ENCODE assay signal across 34 cellular contexts in genomic region chr4:129143359-129143758, GRCh38.
"Had no signal": no experiment of that assay in that cellular context is flagged by ENCODE, and none has a peak within 500 bp of the region (broad histone marks: within the 10 kb centered on the region; RNA-seq: fewer than 3 reads in every experiment).

No MANE protein-coding gene starts in this region.

- FAIRE-seq: endometrium had no signal

- H3K9me3 Mint-ChIP-seq: activated B cell treated with CpG ODN at 0.5 μM for 24 hours; activated CD4-positive, alpha-beta memory T cell treated with anti-CD3 and anti-CD28 coated beads for 36 hours; activated CD4-positive, alpha-beta T cell treated with anti-CD3 and anti-CD28 coated beads, Interleukin-2, amount 10 ng/mL, durations not matched to agents 24 days and 14 days; activated naive CD4-positive, alpha-beta T cell treated with anti-CD3 and anti-CD28 coated beads for 36 hours; activated naive CD4-positive, alpha-beta T cell treated with anti-CD3 and anti-CD28 coated beads, Interleukin-2, amount 50 U/mL, for 24 hours; activated naive CD8-positive, alpha-beta T cell treated with anti-CD3 and anti-CD28 coated beads for 36 hours; activated naive CD8-positive, alpha-beta T cell treated with anti-CD3 and anti-CD28 coated beads, Interleukin-2, amount 50 U/mL, for 24 hours; activated T-helper 1 cell treated with anti-CD3 and anti-CD28 coated beads, Interleukin-12 subunit alpha, Interleukin-12 subunit beta, Interleukin-2, Interleukin-4 antibody, amounts not matched to agents 30 ng/mL and 10 ng/mL and 1 ng/mL, durations not matched to agents 14 hours and 24 hours and 36 hours; activated T-helper 2 cell treated with anti-CD3 and anti-CD28 coated beads, Interferon-gamma antibody, Interleukin-2, Interleukin-4, amounts not matched to agents 10 μg/mL and 5 μg/mL and 100 μg/mL, durations not matched to agents 14 hours and 24 hours and 36 hours; brain; T-helper 2 cell treated with Interferon-gamma antibody and Interleukin-4, amounts not matched to agents 5 μg/mL and 100 μg/mL, for 36 hours had no signal

- H3K27ac ChIP-seq: ascending aorta, breast epithelium, cardiac muscle cell, colonic mucosa, gastroesophageal sphincter, heart right ventricle, WERI-Rb-1 had no signal

- H3K36me3 Mint-ChIP-seq: activated CD4-positive, alpha-beta memory T cell treated with anti-CD3 and anti-CD28 coated beads for 36 hours; activated CD8-positive, alpha-beta memory T cell treated with anti-CD3 and anti-CD28 coated beads, Interleukin-2, amount 10 ng/mL, durations not matched to agents 7 days and 5 days; activated naive CD4-positive, alpha-beta T cell treated with anti-CD3 and anti-CD28 coated beads, Interleukin-2, amount 50 U/mL, for 24 hours; activated naive CD8-positive, alpha-beta T cell treated with anti-CD3 and anti-CD28 coated beads for 36 hours; brain had no signal

- H3K4me3 Mint-ChIP-seq: activated B cell treated with CpG ODN at 0.5 μM for 24 hours; activated CD4-positive, alpha-beta memory T cell treated with anti-CD3 and anti-CD28 coated beads for 36 hours; activated CD4-positive, alpha-beta T cell treated with anti-CD3 and anti-CD28 coated beads, Interleukin-2, amount 10 ng/mL, durations not matched to agents 24 days and 14 days; activated CD8-positive, alpha-beta memory T cell treated with anti-CD3 and anti-CD28 coated beads, Interleukin-2, amount 10 ng/mL, durations not matched to agents 7 days and 5 days; activated CD8-positive, alpha-beta T cell treated with anti-CD3 and anti-CD28 coated beads, Interleukin-2, amount 10 ng/mL, durations not matched to agents 7 days and 5 days; activated naive CD4-positive, alpha-beta T cell treated with anti-CD3 and anti-CD28 coated beads for 36 hours; activated naive CD4-positive, alpha-beta T cell treated with anti-CD3 and anti-CD28 coated beads, Interleukin-2, amount 50 U/mL, for 24 hours; activated naive CD8-positive, alpha-beta T cell treated with anti-CD3 and anti-CD28 coated beads for 36 hours; activated naive CD8-positive, alpha-beta T cell treated with anti-CD3 and anti-CD28 coated beads, Interleukin-2, amount 50 U/mL, for 24 hours; activated T-helper 1 cell treated with anti-CD3 and anti-CD28 coated beads, Interleukin-12 subunit alpha, Interleukin-12 subunit beta, Interleukin-2, Interleukin-4 antibody, amounts not matched to agents 30 ng/mL and 10 ng/mL and 1 ng/mL, durations not matched to agents 14 hours and 24 hours and 36 hours; brain; T-helper 17 cell; T-helper 2 cell treated with Interferon-gamma antibody and Interleukin-4, amounts not matched to agents 5 μg/mL and 100 μg/mL, for 36 hours had no signal

- H3K27ac Mint-ChIP-seq: activated B cell treated with CpG ODN at 0.5 μM for 24 hours; activated CD4-positive, alpha-beta memory T cell treated with anti-CD3 and anti-CD28 coated beads for 36 hours; activated CD4-positive, alpha-beta T cell treated with anti-CD3 and anti-CD28 coated beads, Interleukin-2, amount 10 ng/mL, durations not matched to agents 24 days and 14 days; activated CD8-positive, alpha-beta memory T cell treated with anti-CD3 and anti-CD28 coated beads, Interleukin-2, amount 10 ng/mL, durations not matched to agents 7 days and 5 days; activated CD8-positive, alpha-beta T cell treated with anti-CD3 and anti-CD28 coated beads, Interleukin-2, amount 10 ng/mL, durations not matched to agents 7 days and 5 days; activated naive CD4-positive, alpha-beta T cell treated with anti-CD3 and anti-CD28 coated beads for 36 hours; activated naive CD4-positive, alpha-beta T cell treated with anti-CD3 and anti-CD28 coated beads, Interleukin-2, amount 50 U/mL, for 24 hours; activated naive CD8-positive, alpha-beta T cell treated with anti-CD3 and anti-CD28 coated beads for 36 hours; activated naive CD8-positive, alpha-beta T cell treated with anti-CD3 and anti-CD28 coated beads, Interleukin-2, amount 50 U/mL, for 24 hours; activated T-helper 1 cell treated with anti-CD3 and anti-CD28 coated beads, Interleukin-12 subunit alpha, Interleukin-12 subunit beta, Interleukin-2, Interleukin-4 antibody, amounts not matched to agents 30 ng/mL and 10 ng/mL and 1 ng/mL, durations not matched to agents 14 hours and 24 hours and 36 hours; activated T-helper 2 cell treated with anti-CD3 and anti-CD28 coated beads, Interferon-gamma antibody, Interleukin-2, Interleukin-4, amounts not matched to agents 10 μg/mL and 5 μg/mL and 100 μg/mL, durations not matched to agents 14 hours and 24 hours and 36 hours; brain; T-helper 17 cell; T-helper 2 cell treated with Interferon-gamma antibody and Interleukin-4, amounts not matched to agents 5 μg/mL and 100 μg/mL, for 36 hours had no signal

- H3K4me3 ChIP-seq: ascending aorta, breast epithelium, cardiac muscle cell, colonic mucosa, gastroesophageal sphincter, heart right ventricle had no signal

- ATAC-seq: activated CD4-positive, CD25-positive, alpha-beta regulatory T cell treated with anti-CD3 and anti-CD28 coated beads, Interleukin-2, amount 50 U/mL, for 24 hours; activated CD8-positive, alpha-beta memory T cell treated with anti-CD3 and anti-CD28 coated beads, Interleukin-2, amount 10 ng/mL, durations not matched to agents 7 days and 5 days; activated CD8-positive, alpha-beta T cell treated with anti-CD3 and anti-CD28 coated beads, Interleukin-2, amount 10 ng/mL, durations not matched to agents 7 days and 5 days; activated naive CD8-positive, alpha-beta T cell treated with anti-CD3 and anti-CD28 coated beads, Interleukin-2, amount 50 U/mL, for 24 hours; esophagus mucosa; gastroesophageal sphincter; heart right ventricle; T-helper 17 cell had no signal

- H3K4me1 Mint-ChIP-seq: activated B cell treated with CpG ODN at 0.5 μM for 24 hours; activated CD4-positive, alpha-beta T cell treated with anti-CD3 and anti-CD28 coated beads, Interleukin-2, amount 10 ng/mL, durations not matched to agents 24 days and 14 days; activated CD8-positive, alpha-beta memory T cell treated with anti-CD3 and anti-CD28 coated beads, Interleukin-2, amount 10 ng/mL, durations not matched to agents 7 days and 5 days; activated naive CD4-positive, alpha-beta T cell treated with anti-CD3 and anti-CD28 coated beads, Interleukin-2, amount 50 U/mL, for 24 hours; activated naive CD8-positive, alpha-beta T cell treated with anti-CD3 and anti-CD28 coated beads for 36 hours; activated naive CD8-positive, alpha-beta T cell treated with anti-CD3 and anti-CD28 coated beads, Interleukin-2, amount 50 U/mL, for 24 hours; T-helper 17 cell had no signal

- H3K4me1 ChIP-seq: ascending aorta, breast epithelium, colonic mucosa, gastroesophageal sphincter had no signal

- DNase-seq: activated B cell treated with CpG ODN at 0.5 μM for 24 hours; activated CD4-positive, alpha-beta memory T cell treated with anti-CD3 and anti-CD28 coated beads for 36 hours; activated CD4-positive, alpha-beta T cell treated with anti-CD3 and anti-CD28 coated beads, Interleukin-2, amount 10 ng/mL, durations not matched to agents 24 days and 14 days; activated CD8-positive, alpha-beta memory T cell treated with anti-CD3 and anti-CD28 coated beads, Interleukin-2, amount 10 ng/mL, durations not matched to agents 7 days and 5 days; activated CD8-positive, alpha-beta memory T cell treated with anti-CD3 and anti-CD28 coated beads, Interleukin-2, amount 50 U/mL, for 4 hours; activated CD8-positive, alpha-beta T cell treated with anti-CD3 and anti-CD28 coated beads, Interleukin-2, amount 10 ng/mL, durations not matched to agents 7 days and 5 days; activated effector memory CD4-positive, alpha-beta T cell treated with anti-CD3 and anti-CD28 coated beads, Interleukin-2, amount 50 U/mL, for 16 hours; activated naive CD4-positive, alpha-beta T cell treated with anti-CD3 and anti-CD28 coated beads for 36 hours; activated naive CD8-positive, alpha-beta T cell treated with anti-CD3 and anti-CD28 coated beads for 36 hours; activated naive CD8-positive, alpha-beta T cell treated with anti-CD3 and anti-CD28 coated beads, Interleukin-2, amount 50 U/mL, for 24 hours; activated T-cell treated with anti-CD3 and anti-CD28 coated beads, Interleukin-2, amount 50 U/mL, for 1 hour; activated T-cell treated with anti-CD3 and anti-CD28 coated beads, Interleukin-2, amount 50 U/mL, for 48 hours; central memory CD4-positive, alpha-beta T cell; cerebellar nuclear complex; colonic mucosa; effector CD8-positive, alpha-beta T cell; foreskin melanocyte; heart right ventricle; T-helper 1 cell; T-helper 17 cell; T1000; WERI-Rb-1 had no signal

- H3K36me3 ChIP-seq: ascending aorta, breast epithelium, cardiac muscle cell, colonic mucosa, gastroesophageal sphincter, heart right ventricle, WERI-Rb-1 had no signal

- H3K27me3 ChIP-seq: ascending aorta, breast epithelium, cardiac muscle cell, colonic mucosa, gastroesophageal sphincter had no signal

- H3K9me3 ChIP-seq: ascending aorta, breast epithelium, colonic mucosa, gastroesophageal sphincter, heart right ventricle had no signal

- H3K27me3 Mint-ChIP-seq: activated naive CD4-positive, alpha-beta T cell treated with anti-CD3 and anti-CD28 coated beads, Interleukin-2, amount 50 U/mL, for 24 hours; activated naive CD8-positive, alpha-beta T cell treated with anti-CD3 and anti-CD28 coated beads for 36 hours; brain had no signal
